ENCODE assay signal across 8 cellular contexts in the genomic region with DNA sequence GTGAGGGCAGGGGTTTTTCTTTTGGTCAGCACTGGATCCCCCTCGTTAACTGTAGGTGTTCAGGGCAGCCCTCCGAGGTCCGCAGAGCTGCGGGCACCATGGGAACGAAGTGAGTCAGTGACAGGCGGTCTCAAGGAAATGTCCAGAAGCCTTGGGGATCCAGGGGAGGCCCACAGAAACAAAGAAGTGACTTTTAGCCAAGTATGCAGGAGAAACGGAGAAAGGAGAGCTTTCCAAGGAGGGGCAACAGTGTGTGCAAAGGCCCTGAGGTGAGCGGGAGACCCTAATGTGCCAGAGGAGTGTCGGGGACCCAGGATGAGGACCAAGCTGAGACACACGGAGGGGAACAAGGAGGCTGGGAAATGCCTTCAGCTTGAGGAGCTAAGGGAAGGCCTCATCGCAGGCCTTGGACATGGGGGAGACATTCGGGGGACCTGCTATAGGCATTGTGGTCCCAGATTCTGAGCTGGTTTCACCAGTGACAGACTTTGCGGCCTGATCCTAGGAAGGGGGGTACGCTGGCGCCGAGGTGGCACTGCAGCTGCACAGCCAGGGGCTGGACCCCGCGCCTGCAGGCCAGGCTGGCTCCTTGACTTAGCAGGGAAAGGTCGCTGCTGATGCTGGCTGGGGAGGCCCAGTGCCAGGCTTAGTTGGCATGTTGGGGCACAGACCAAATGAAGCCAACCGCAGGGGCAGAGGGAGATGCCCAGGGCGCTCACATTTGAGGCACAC. TPM values are rescaled to one million over a fixed set of nuclear protein-coding genes. Genes with fewer than 3 reads are reported as not detected.
DNase-seq lines count a peak whose midpoint lies in the region; TF ChIP-seq lines count a peak whose summit lies in the region.

No MANE protein-coding gene starts in this region.

- H3K4me1 ChIP-seq in SJSA1 (replicated peaks) (peaks cover 15% of the 10 kb centered on the region), right atrium auricular region (peaks cover 0 to 51% of the 10 kb centered on the region in 2 donors), skeletal muscle satellite cell (ENCODE audit: control insufficient read depth, insufficient read depth, low read length) (peaks cover 32% of the 10 kb centered on the region)

- H3K9me3 ChIP-seq in SJSA1 (replicated peaks) (no peaks in the 10 kb centered on the region), right atrium auricular region (no peaks in the 10 kb centered on the region), skeletal muscle satellite cell (replicated peaks; ENCODE audit: low read length) (no peaks in the 10 kb centered on the region)

- peak overlapping the region; percentile 88 for H3K9ac ChIP-seq in skeletal muscle satellite cell (ENCODE audit: low read depth, low read length)

- in situ Hi-C loops in G401 (cut with HindIII; ENCODE audit: low sequenced_read_pairs): no loop called here

- H3K4me3 ChIP-seq in GM12875 (ENCODE audit: low read depth, low read length) (peak overlapping the region; percentile 77), SJSA1 (peak overlapping the region; percentile 50), right atrium auricular region (peak overlapping the region; percentile 54 to 64), skeletal muscle satellite cell (ENCODE audit: low read length) (peak overlapping the region; percentile 82)

- DNase-seq in SJSA1 (ENCODE audit: low read depth in 1 of 2, low spot score in 2 of 2) (no peak), right atrium auricular region (ENCODE audit: low spot score) (no peak), G401 (ENCODE audit: low spot score) (no peak), GM19238 (ENCODE audit: insufficient read length, low spot score) (no peak), SIG-M5 treated with dmso at 0.1 percent for 504 hours (lab: John Stamatoyannopoulos, UW; ENCODE audit: unreplicated experiment) (no peak), OCI-M1 (lab: John Stamatoyannopoulos, UW) (no peak)

- H3K27ac ChIP-seq in SJSA1 (no peak overlapping the region), right atrium auricular region (peak overlapping the region; percentile 78 to 84)

- H3K27me3 ChIP-seq in SJSA1 (replicated peaks) (no peaks in the 10 kb centered on the region), right atrium auricular region (no peaks in the 10 kb centered on the region), skeletal muscle satellite cell (ENCODE audit: control insufficient read depth, insufficient read depth, low read length) (no peaks in the 10 kb centered on the region)

- peak overlapping the region; percentile 96 for H3K4me2 ChIP-seq in skeletal muscle satellite cell (ENCODE audit: low read length)

- TF ChIP-seq CTCF in GM12875 (IDR thresholded peaks at IDR 0.05; ENCODE audit: borderline replicate concordance, insufficient read depth, low read depth, low read length) (no peak), right atrium auricular region (IDR thresholded peaks at IDR 0.05) (no peak)

- peaks cover 58% of the 10 kb centered on the region for H3K36me3 ChIP-seq in SJSA1
- peaks cover 42% of the 10 kb centered on the region for H3K36me3 ChIP-seq in right atrium auricular region
- peaks cover 53% of the 10 kb centered on the region for H3K36me3 ChIP-seq in skeletal muscle satellite cell (ENCODE audit: insufficient read depth, low read length)

RNA-seq across cellular contexts. Expression of gene LTC4S, which starts 3.3 kb away (rescaled TPM):
- 0.68 TPM in 1 of 2 replicates, not detected in the other for total RNA-seq in SJSA1 (2014; rRNA removed; shearing (Covaris generic))
- 10 to 100 TPM in 1 of 2 donors, 1 to 10 TPM in 1; 9.0 to 11.1 TPM for total RNA-seq in right atrium auricular region
- total RNA-seq in skeletal muscle satellite cell (2012; rRNA removed): not detected in 2 replicates
- 7.1 and 9.4 TPM in 2 replicates for total RNA-seq in G401 (2014; rRNA removed; shearing (Covaris generic))

RNA-seq across cellular contexts. Expression of gene MGAT4B, which starts 9.6 kb away (rescaled TPM):
- total RNA-seq in SJSA1 (2014; rRNA removed; shearing (Covaris generic)): 98.2 and 125 TPM in 2 replicates
- 10 to 100 TPM; 71.7 to 77.1 TPM for total RNA-seq in right atrium auricular region
- 141 and 148 TPM in 2 replicates for total RNA-seq in skeletal muscle satellite cell (2012; rRNA removed)
- total RNA-seq in G401 (2014; rRNA removed; shearing (Covaris generic)): 122 and 128 TPM in 2 replicates

RNA-seq across cellular contexts. Expression of gene SQSTM1, which starts 23.7 kb away (rescaled TPM):
- total RNA-seq in SJSA1 (2014; rRNA removed; shearing (Covaris generic)): 298 and 772 TPM in 2 replicates
- total RNA-seq in right atrium auricular region: 100 to 1,000 TPM; 379 to 436 TPM
- 416 and 1,062 TPM in 2 replicates for total RNA-seq in skeletal muscle satellite cell (2012; rRNA removed)
- 139 and 150 TPM in 2 replicates for total RNA-seq in G401 (2014; rRNA removed; shearing (Covaris generic))
